ENCODE assay signal across 8 cellular contexts in genomic region chr5:140175367-140176027, GRCh38. TPM values are rescaled to one million over a fixed set of nuclear protein-coding genes. Genes with fewer than 3 reads are reported as not detected.
DNase-seq lines count a peak whose midpoint lies in the region; TF ChIP-seq lines count a peak whose summit lies in the region.

No MANE protein-coding gene starts in this region.

- H3K27ac Mint-ChIP-seq in H9: peak overlapping the region; percentile 9 to 97 (median 75)

- H3K4me3 ChIP-seq in Loucy (ENCODE audit: low read length, poor library complexity, severe bottlenecking): peak overlapping the region; percentile 83
- H3K4me3 ChIP-seq in sigmoid colon: peak overlapping the region; percentile 79 to 99 (median 94)

- no peak overlapping the region for H2BK5ac ChIP-seq in H9 (ENCODE audit: insufficient read length, low read length)

- H3K36me3 Mint-ChIP-seq in H9 (ENCODE audit: insufficient read depth in 1 of 3, low read depth in 3 of 3): no peaks in the 10 kb centered on the region; a peak in 1 of 7 replicates

- no peak overlapping the region for H2BK120ac ChIP-seq in H9 (ENCODE audit: low read depth, low read length, poor library complexity, severe bottlenecking)

- H4K20me1 ChIP-seq in H9 (ENCODE audit: control insufficient read depth, insufficient read depth, insufficient read length): peaks cover 3% of the 10 kb centered on the region
- H4K20me1 ChIP-seq in Loucy (ENCODE audit: insufficient read depth, low read length, poor library complexity, severe bottlenecking): no peaks in the 10 kb centered on the region

- no peak for TF ChIP-seq EP300 in sigmoid colon (IDR thresholded peaks at IDR 0.05)

- H3K79me2 ChIP-seq in H9 (ENCODE audit: insufficient read depth, low read length) (no peaks in the 10 kb centered on the region), Loucy (ENCODE audit: insufficient read depth, low read length) (no peaks in the 10 kb centered on the region)

- peaks cover 14 to 15% of the 10 kb centered on the region in 2 experiments for H3K4me1 Mint-ChIP-seq in H9

- no peak overlapping the region for H4K91ac ChIP-seq in H9 (ENCODE audit: insufficient read length, low read depth, low read length)

- no peak overlapping the region for H4K5ac ChIP-seq in H9 (ENCODE audit: insufficient read length, low read depth, low read length)

- no peaks in the 10 kb centered on the region for H3K9me2 ChIP-seq in Loucy (replicated peaks; ENCODE audit: low read depth, low read length)

- no peak overlapping the region for H3K4ac ChIP-seq in H9 (ENCODE audit: low read depth, low read length)

- peak in 1 of 2 donors; percentile 8 for TF ChIP-seq POLR2A in sigmoid colon (IDR thresholded peaks at IDR 0.05)

- peaks cover 10% of the 10 kb centered on the region; the same call in 1 of the 2 replicates for H3F3A ChIP-seq in Loucy (ENCODE audit: low read depth)

- H3K27ac ChIP-seq in H9 (ENCODE audit: insufficient read length, low read depth, low read length): no peak overlapping the region
- peak overlapping the region; percentile 95 to 99 (median 98) for H3K27ac ChIP-seq in sigmoid colon

- no peaks in the 10 kb centered on the region for H3K79me1 ChIP-seq in H9 (ENCODE audit: insufficient read depth, low read depth, low read length, poor library complexity, severe bottlenecking)

- H3K23me2 ChIP-seq in H9 (ENCODE audit: insufficient read length, low read depth, low read length, poor library complexity, severe bottlenecking): peaks cover 9% of the 10 kb centered on the region

- DNase-seq in GM10248 (ENCODE audit: extremely low spot score) (peak; percentile 68), H9 (peak; percentile 67), T-helper 2 cell (peak; percentile 32 to 62 (median 55)), astrocyte of the hippocampus (ENCODE audit: low read depth, low spot score) (peak; percentile 82), hypothalamus (lab: John Stamatoyannopoulos, UW) (peak in 43 of 51 donors; percentile 24 to 75 (median 53)), sigmoid colon (peak; percentile 93), cortex of kidney (lab: John Stamatoyannopoulos, UW) (no peak)

- no peaks in the 10 kb centered on the region for H3K4me1 ChIP-seq in H9 (ENCODE audit: insufficient read depth, low read length)
- peaks cover 11% of the 10 kb centered on the region for H3K4me1 ChIP-seq in Loucy (ENCODE audit: insufficient read depth, low read length, poor library complexity, severe bottlenecking)
- H3K4me1 ChIP-seq in sigmoid colon: peaks cover 0 to 35% (median 32%) of the 10 kb centered on the region in 4 donors

- peak overlapping the region; percentile 43 for H2AFZ ChIP-seq in H9 (ENCODE audit: low read length)
- H2AFZ ChIP-seq in Loucy (ENCODE audit: low read length): peak overlapping the region; percentile 98

- WGBS in H9 (ENCODE audit: extremely low coverage, insufficient read length, low lambda C conversion rate): no CpG with 5 or more reads among the region's 58 CpGs
- WGBS in sigmoid colon, 2 donors: 1% methylated on average over 58 of the region's 58 CpGs

- H3K9me3 Mint-ChIP-seq in H9: no peaks in the 10 kb centered on the region

- POLR2A ChIA-PET in GM10248 (lab: Yijun Ruan, JAX): no interaction called here

- peak; percentile 13 for TF ChIP-seq CTCF in GM10248 (IDR thresholded peaks at IDR 0.05; ENCODE audit: control extremely low read depth, extremely low read depth, low read depth, missing control alignments)
- TF ChIP-seq CTCF in H9 (conservative IDR thresholded peaks at IDR 0.05): no peak; the same call in 2 of the 3 replicates
- peak; percentile 39 for TF ChIP-seq CTCF in Loucy (conservative IDR thresholded peaks at IDR 0.05; ENCODE audit: low read length)
- peak in 1 of 4 experiments; percentile 14 for TF ChIP-seq CTCF in sigmoid colon (IDR thresholded peaks at IDR 0.05)

- H3K18ac ChIP-seq in H9 (ENCODE audit: insufficient read length, low read depth, low read length): peak overlapping the region; percentile 79

- no peak overlapping the region for H2BK12ac ChIP-seq in H9 (ENCODE audit: insufficient read length, low read depth, low read length)

- H3K9ac ChIP-seq in H9 (ENCODE audit: extremely low read depth, insufficient read length, low read length) (peak overlapping the region; percentile 85), Loucy (ENCODE audit: low read depth, low read length, poor library complexity, severe bottlenecking) (peak overlapping the region; percentile 72)

- intact Hi-C loops in sigmoid colon (cut with DNase I): loop anchor here (5.0 kb wide), 2 partner anchors 67 to 172 kb away; partner anchors contain the start of gene HBEGF

- H3K4me2 ChIP-seq in H9 (ENCODE audit: insufficient read depth, insufficient read length, low read length) (peak overlapping the region; percentile 97), Loucy (ENCODE audit: low read depth, low read length, poor library complexity, severe bottlenecking) (peak overlapping the region; percentile 82)

- no peak overlapping the region for H2BK15ac ChIP-seq in H9 (ENCODE audit: low read depth, low read length)

- H2AK5ac ChIP-seq in H9 (ENCODE audit: insufficient read length, low read length): no peak overlapping the region

- peak overlapping the region; percentile 79 to 93 for H3K4me3 Mint-ChIP-seq in H9

- H3K23ac ChIP-seq in H9 (ENCODE audit: insufficient read length, low read depth, low read length): no peak overlapping the region

- CTCF ChIA-PET in GM10248 (lab: Yijun Ruan, JAX): interaction anchor here (0.8 to 2.3 kb wide), 6 partner anchors 9 to 410 kb away, joined by 3 to 10 read pairs (median 4); no protein-coding TSS in a partner anchor

- peaks cover 12% of the 10 kb centered on the region for H3K27me3 Mint-ChIP-seq in H9 (ENCODE audit: low read depth)

- H3K27me3 ChIP-seq in H9 (ENCODE audit: insufficient read depth, low read length): no peaks in the 10 kb centered on the region
- H3K27me3 ChIP-seq in Loucy (ENCODE audit: insufficient read depth, low read length, poor library complexity, severe bottlenecking): no peaks in the 10 kb centered on the region
- H3K27me3 ChIP-seq in sigmoid colon: no peaks in the 10 kb centered on the region

- H3T11ph ChIP-seq in H9 (ENCODE audit: low read length): no peak overlapping the region

- no peak overlapping the region for H2BK20ac ChIP-seq in H9 (ENCODE audit: low read depth, low read length, poor library complexity, severe bottlenecking)

- H3K36me3 ChIP-seq in Loucy (ENCODE audit: insufficient read depth, low read length) (no peaks in the 10 kb centered on the region), sigmoid colon (no peaks in the 10 kb centered on the region)

- H3K56ac ChIP-seq in H9 (ENCODE audit: insufficient read length, low read depth, low read length): no peak overlapping the region

- no peaks in the 10 kb centered on the region for H3K9me3 ChIP-seq in H9 (ENCODE audit: control insufficient read depth, low read depth, low read length)
- no peaks in the 10 kb centered on the region for H3K9me3 ChIP-seq in Loucy (ENCODE audit: insufficient read depth, low read depth, low read length)
- no peaks in the 10 kb centered on the region for H3K9me3 ChIP-seq in sigmoid colon

- no peak overlapping the region for H4K8ac ChIP-seq in H9 (replicated peaks; ENCODE audit: insufficient read length, low read depth, low read length)

- peak overlapping the region; percentile 26 for H3K14ac ChIP-seq in H9 (ENCODE audit: insufficient read depth, low read length)

RNA-seq across cellular contexts. Expression of gene CYSTM1, which starts 0.5 kb away (rescaled TPM):
- total RNA-seq in H9 (2021) (19.0 and 20.6 TPM in 2 replicates), sigmoid colon (10 to 100 TPM; 23.8 to 51.7 (median 36.2) TPM)
- 100 to 1,000 TPM; 207 to 597 (median 398) TPM for polyA plus RNA-seq in sigmoid colon

RNA-seq across cellular contexts. Expression of gene IGIP, which starts 49.8 kb away (rescaled TPM):
- total RNA-seq in H9 (2021) (0.52 and 0.53 TPM in 2 replicates), sigmoid colon (10 to 100 TPM; 24.7 to 35.2 (median 30.0) TPM)
- 1 to 10 TPM; 3.5 to 6.0 (median 3.9) TPM for polyA plus RNA-seq in sigmoid colon

Comparison
In these comparisons a context has a peak if more than half of its experiments do, and no peak if none do; other contexts are left out.
1. RNA of gene IGIP, which starts 49.8 kb away (total RNA-seq): 24.7 to 35.2 TPM in sigmoid colon; 0.52 to 0.53 TPM in H9; every median in the first group is over 10 times any median in the second.